30 cellular contexts compared by ENCODE assay signal in genomic region chr2:71496156-71496770, GRCh38. TPM values are rescaled to one million over a fixed set of nuclear protein-coding genes. Genes with fewer than 3 reads are reported as not detected.
DNase-seq lines count a peak whose midpoint lies in the region; ATAC-seq, FAIRE-seq and TF ChIP-seq lines count a peak whose summit lies in the region.
"Had no signal": no experiment of that assay in that cellular context is flagged by ENCODE, and none has a peak within 500 bp of the region (broad histone marks: within the 10 kb centered on the region; RNA-seq: fewer than 3 reads in every experiment).

No MANE protein-coding gene starts in this region.

- no peak for TF ChIP-seq RAD21 in HCT116 (IDR thresholded peaks at IDR 0.05; ENCODE audit: low read depth)
- TF ChIP-seq RAD21 in HepG2 (CRISPR knock-in tag; IDR thresholded peaks at IDR 0.05): no peak

- intact Hi-C loops in HCT116 (cut with micrococcal nuclease): no loop called here
- intact Hi-C loops in HepG2 (cut with micrococcal nuclease; ENCODE audit: unreplicated experiment): no loop called here
- intact Hi-C loops in psoas muscle (cut with DNase I): no loop called here

- BruUV-seq in HCT116 (replicated peaks; lab: Mats Ljungman, UMichigan): no TSS peak
- BruUV-seq in HepG2 (replicated peaks; lab: Mats Ljungman, UMichigan): no TSS peak

- H3K4me1 Mint-ChIP-seq in endodermal cell: peaks cover 4% of the 10 kb centered on the region
- H3K4me1 Mint-ChIP-seq: activated naive CD8-positive, alpha-beta T cell treated with anti-CD3 and anti-CD28 coated beads for 36 hours; immature natural killer cell had no signal

- H3K27ac ChIP-seq in HCT116 (ENCODE audit: low read depth, low read length) (no peak overlapping the region), endodermal cell (ENCODE audit: low read depth, low read length) (no peak overlapping the region), HepG2 (ENCODE audit: extremely low read length, insufficient read depth, low read length) (no peak overlapping the region), psoas muscle (peak overlapping the region; percentile 78)
- H3K27ac ChIP-seq: ascending aorta, dorsolateral prefrontal cortex, GM23248, HL-60, RWPE1, skin epidermis, WERI-Rb-1 had no signal

- H2AFZ ChIP-seq in HCT116 (ENCODE audit: low read depth, low read length, poor library complexity, severe bottlenecking) (no peak overlapping the region), HepG2 (ENCODE audit: low read length) (no peak overlapping the region)
- H2AFZ ChIP-seq: GM23248 had no signal

- H3K9me2 ChIP-seq in HCT116 (ENCODE audit: insufficient read depth): no peaks in the 10 kb centered on the region

- no peaks in the 10 kb centered on the region for H3K27me3 ChIP-seq in HCT116 (ENCODE audit: insufficient read depth, low read length)
- H3K27me3 ChIP-seq in endodermal cell (ENCODE audit: control insufficient read depth, insufficient read depth, low read length, poor library complexity, severe bottlenecking): no peaks in the 10 kb centered on the region
- peaks cover 5 to 6% of the 10 kb centered on the region in 2 experiments; a peak in 3 of 5 replicates for H3K27me3 ChIP-seq in HepG2 (ENCODE audit: control insufficient read depth in 1 of 2, insufficient read depth in 2 of 2, low read length in 2 of 2)
- H3K27me3 ChIP-seq in psoas muscle (ENCODE audit: insufficient read depth in 3 of 3, low read length in 2 of 3): no peaks in the 10 kb centered on the region
- H3K27me3 ChIP-seq: ascending aorta, dorsolateral prefrontal cortex had no signal

- H3K36me3 Mint-ChIP-seq in endodermal cell (ENCODE audit: low read depth): no peaks in the 10 kb centered on the region
- H3K36me3 Mint-ChIP-seq: activated naive CD8-positive, alpha-beta T cell treated with anti-CD3 and anti-CD28 coated beads for 36 hours; immature natural killer cell had no signal

- no peaks in the 10 kb centered on the region for H3K9me3 ChIP-seq in HCT116 (ENCODE audit: control insufficient read depth in 1 of 2, insufficient read depth in 1 of 2, low read depth in 1 of 2, low read length in 2 of 2)
- H3K9me3 ChIP-seq in endodermal cell (ENCODE audit: control insufficient read depth, low read length): no peaks in the 10 kb centered on the region
- no peaks in the 10 kb centered on the region for H3K9me3 ChIP-seq in HepG2 (ENCODE audit: low read length)
- no peaks in the 10 kb centered on the region for H3K9me3 ChIP-seq in psoas muscle
- H3K9me3 ChIP-seq: ascending aorta had no signal

- ATAC-seq in HCT116: no peak
- ATAC-seq in HepG2: peak; percentile 55
- ATAC-seq in psoas muscle: peak in 1 of 4 donors; percentile 11
- ATAC-seq: left lobe of liver had no signal

- H3K27me3 Mint-ChIP-seq in endodermal cell (ENCODE audit: insufficient read depth): no peaks in the 10 kb centered on the region
- H3K27me3 Mint-ChIP-seq: activated naive CD8-positive, alpha-beta T cell treated with anti-CD3 and anti-CD28 coated beads for 36 hours; progenitor cell of endocrine pancreas had no signal

- no peak for TF ChIP-seq EP300 in HepG2 (IDR thresholded peaks at IDR 0.05; ENCODE audit: low read depth in 2 of 2, low read length in 2 of 2)
- no peak for TF ChIP-seq EP300 in HepG2 (CRISPR knock-in tag; IDR thresholded peaks at IDR 0.05; ENCODE audit: borderline replicate concordance)

- peak overlapping the region; percentile 8 for H3K4me2 ChIP-seq in HCT116 (ENCODE audit: low read length)
- H3K4me2 ChIP-seq in HepG2 (ENCODE audit: low read depth, low read length): no peak overlapping the region

- RAD21 ChIA-PET in HCT116 (lab: Charles Lee; ENCODE audit: low non-redundant PET in 1 of 2, low total read pairs in 2 of 2, uncharacterized antibody in 2 of 2, unreplicated experiment in 2 of 2): no interaction called here

- no peaks in the 10 kb centered on the region for H3K9me3 Mint-ChIP-seq in endodermal cell
- H3K9me3 Mint-ChIP-seq: activated naive CD8-positive, alpha-beta T cell treated with anti-CD3 and anti-CD28 coated beads for 36 hours; immature natural killer cell; nephron had no signal

- H3K4me3 ChIP-seq in HCT116 (replicated peaks in 1 of 2; ENCODE audit: low read depth in 1 of 2, low read length in 2 of 2) (no peak overlapping the region), endodermal cell (ENCODE audit: low read length) (no peak overlapping the region), HepG2 (replicated peaks in 1 of 3; ENCODE audit: insufficient read depth in 1 of 3, low read depth in 2 of 3, low read length in 3 of 3) (no peak overlapping the region), psoas muscle (no peak overlapping the region)
- H3K4me3 ChIP-seq: ascending aorta, dorsolateral prefrontal cortex, GM23248, skin epidermis had no signal

- DNase-seq in HCT116 (ENCODE audit: low read depth, low spot score): no peak
- peak; percentile 64 for DNase-seq in endodermal cell
- no peak for DNase-seq in HepG2 (ENCODE audit: low spot score)
- DNase-seq in psoas muscle: no peak
- DNase-seq in putamen (ENCODE audit: low spot score): no peak
- no peak for DNase-seq in occipital lobe (lab: John Stamatoyannopoulos, UW)
- DNase-seq in activated CD4-positive, alpha-beta T cell treated with anti-CD3 and anti-CD28 coated beads for 48 hours: no peak
- no peak for DNase-seq in activated CD8-positive, alpha-beta memory T cell treated with anti-CD3 and anti-CD28 coated beads, Interleukin-2, amount 50 U/mL, for 4 hours
- DNase-seq: ACHN; activated CD4-positive, alpha-beta T cell treated with anti-CD3 and anti-CD28 coated beads, Interleukin-2, amount 50 U/mL, for 4 hours; activated naive CD8-positive, alpha-beta T cell treated with anti-CD3 and anti-CD28 coated beads for 36 hours; central memory CD4-positive, alpha-beta T cell; DMS53; GDM1; GM23248; head of caudate nucleus; immature natural killer cell; NCI-H1048; NCI-H187; NCI-H526 treated with DMSO at 0.1 percent for 48 hours; stimulated activated CD4-positive, alpha-beta T cell treated with anti-CD3 and anti-CD28 coated beads, Interleukin-1b, Interleukin-23, amount 100 ng/mL, for 48 hours; WERI-Rb-1 had no signal

- H3K4me3 Mint-ChIP-seq in endodermal cell: no peak overlapping the region
- H3K4me3 Mint-ChIP-seq: activated naive CD8-positive, alpha-beta T cell treated with anti-CD3 and anti-CD28 coated beads for 36 hours; immature natural killer cell; nephron had no signal

- in situ Hi-C loops in HepG2 (cut with HindIII; ENCODE audit: extremely low pct_ligation_motif_present, low pct_unique_long_range_greater_than_20kb): no loop called here

- TF ChIP-seq CTCF in HCT116 (IDR thresholded peaks at IDR 0.05 in 2 of 3, conservative IDR thresholded peaks at IDR 0.05 in 1 of 3; ENCODE audit: borderline replicate concordance in 1 of 3, insufficient read depth in 1 of 3, low read depth in 2 of 3, low read length in 2 of 3) (no peak), endodermal cell (conservative IDR thresholded peaks at IDR 0.05) (no peak), HepG2 (CRISPR knock-in tag; IDR thresholded peaks at IDR 0.05) (no peak), psoas muscle (IDR thresholded peaks at IDR 0.05) (no peak)

- WGBS in endodermal cell (ENCODE audit: insufficient coverage in 1 of 2, insufficient read length in 1 of 2), 2 experiments: 70 to 78% methylated on average over 6 to 9 of the region's 9 CpGs
- 15% methylated on average over 9 of the region's 9 CpGs for WGBS in HepG2 (ENCODE audit: low lambda C conversion rate)
- 72 to 81% (median 73%) methylated on average over 9 of the region's 9 CpGs for WGBS in psoas muscle, 3 donors

- CTCF ChIA-PET in HCT116 (lab: Charles Lee) (interaction anchor here (2.6 kb wide), 1 partner anchor 36 kb away, joined by 9 read pairs; no protein-coding TSS in a partner anchor), HepG2 (lab: Yijun Ruan, JAX; ENCODE audit: low intra/inter-chr PET ratio, low total read pairs) (no interaction called here)

- FAIRE-seq in HepG2 (lab: Jason Lieb, UNC): no peak

- POLR2A ChIA-PET in HCT116 (lab: Charles Lee) (no interaction called here), HepG2 (lab: Yijun Ruan, JAX) (interaction anchor here (0.6 kb wide), 1 partner anchor 370 kb away, joined by 5 read pairs; no protein-coding TSS in a partner anchor)

- peaks cover 30 to 62% of the 10 kb centered on the region in 2 experiments for H3K4me1 ChIP-seq in HCT116 (ENCODE audit: control insufficient read depth in 1 of 2, insufficient read depth in 2 of 2, low read length in 2 of 2)
- no peaks in the 10 kb centered on the region for H3K4me1 ChIP-seq in endodermal cell (ENCODE audit: control insufficient read depth, insufficient read depth, low read length)
- H3K4me1 ChIP-seq in HepG2 (ENCODE audit: insufficient read depth, low read length): no peaks in the 10 kb centered on the region
- H3K4me1 ChIP-seq in psoas muscle: peaks cover 63% of the 10 kb centered on the region

- H4K20me1 ChIP-seq in HCT116 (ENCODE audit: insufficient read depth): no peaks in the 10 kb centered on the region
- H4K20me1 ChIP-seq in HepG2 (ENCODE audit: insufficient read depth, low read length): no peaks in the 10 kb centered on the region

- H3K79me2 ChIP-seq in HCT116 (ENCODE audit: insufficient read depth, low read length) (no peaks in the 10 kb centered on the region), HepG2 (ENCODE audit: insufficient read depth, low read length) (no peaks in the 10 kb centered on the region)

- H3K36me3 ChIP-seq in HCT116 (ENCODE audit: control insufficient read depth in 1 of 2, insufficient read depth in 2 of 2, low read length in 2 of 2) (no peaks in the 10 kb centered on the region), endodermal cell (ENCODE audit: control insufficient read depth, insufficient read depth, low read length) (no peaks in the 10 kb centered on the region), HepG2 (replicated peaks in 1 of 2; ENCODE audit: control insufficient read depth in 1 of 2, insufficient read depth in 2 of 2, low read length in 2 of 2) (no peaks in the 10 kb centered on the region), psoas muscle (ENCODE audit: insufficient read depth in 1 of 2, low read depth in 1 of 2) (no peaks in the 10 kb centered on the region)
- H3K36me3 ChIP-seq: ascending aorta, WERI-Rb-1 had no signal

- H3K9ac ChIP-seq in HCT116 (ENCODE audit: low read length) (no peak overlapping the region), endodermal cell (ENCODE audit: extremely low read depth, low read length, poor library complexity, severe bottlenecking) (no peak overlapping the region), HepG2 (ENCODE audit: insufficient read depth, low read depth, low read length) (no peak overlapping the region)
- H3K9ac ChIP-seq: GM23248 had no signal

- H3K27ac Mint-ChIP-seq in endodermal cell: no peak overlapping the region
- H3K27ac Mint-ChIP-seq: activated naive CD8-positive, alpha-beta T cell treated with anti-CD3 and anti-CD28 coated beads for 36 hours; immature natural killer cell; nephron; progenitor cell of endocrine pancreas had no signal

- TF ChIP-seq POLR2A in HCT116 (IDR thresholded peaks at IDR 0.05; ENCODE audit: borderline replicate concordance, extremely low read depth, insufficient read depth, insufficient read length) (no peak), HepG2 (IDR thresholded peaks at IDR 0.05; ENCODE audit: insufficient read depth in 1 of 2, low read depth in 2 of 2, low read length in 2 of 2) (no peak)

RNA-seq across cellular contexts. Expression of gene DYSF, which starts 42.9 kb away (rescaled TPM):
- 0.89 TPM for total RNA-seq in HCT116 (2021; ENCODE audit: unreplicated experiment)
- polyA plus RNA-seq in HCT116 (2012): 1.4 and 2.4 TPM in 2 replicates
- 1 to 10 TPM; 1.4 to 3.1 TPM for total RNA-seq in endodermal cell
- 1.5 TPM for polyA plus RNA-seq in endodermal cell (2013, experiment 1 of 2)
- 1.2 TPM for polyA plus RNA-seq in endodermal cell (2013, experiment 2 of 2)
- 0.15 and 0.17 TPM in 2 replicates for total RNA-seq in HepG2 (2016; rRNA removed; fragmentation: Illumina TruSeq; extraction: Trizol)
- total RNA-seq in HepG2 (2016; cell fraction: cytosol; rRNA removed; fragmentation: Illumina TruSeq; extraction: Trizol; ENCODE audit: low read depth): 0.09 TPM in 1 of 2 replicates, not detected in the other
- 0.21 and 0.22 TPM in 2 replicates for total RNA-seq in HepG2 (2016; cell fraction: insoluble cytoplasmic fraction; rRNA removed; fragmentation: Illumina TruSeq; extraction: Trizol)
- 0.24 and 0.46 TPM in 2 replicates for total RNA-seq in HepG2 (2016; cell fraction: membrane; rRNA removed; fragmentation: Illumina TruSeq; extraction: Trizol)
- total RNA-seq in HepG2 (2016; cell fraction: nucleus; rRNA removed; fragmentation: Illumina TruSeq; extraction: Trizol): 0.09 and 0.78 TPM in 2 replicates
- polyA plus RNA-seq in HepG2 (2011; rRNA removed): 2.4 and 4.5 TPM in 2 replicates
- polyA plus RNA-seq in HepG2 (2011; cell fraction: cytosol; rRNA removed): 1.8 and 2.1 TPM in 2 replicates
- polyA plus RNA-seq in HepG2 (2011; cell fraction: nucleus; rRNA removed): 4.5 and 8.3 TPM in 2 replicates
- polyA plus RNA-seq in HepG2 (2012): 6.7 and 10.7 TPM in 2 replicates
- polyA plus RNA-seq in HepG2 (2016; cell fraction: cytosol; fragmentation: Illumina TruSeq; extraction: Trizol; ENCODE audit: low read depth): 0.02 and 0.16 TPM in 2 replicates
- polyA plus RNA-seq in HepG2 (2016; cell fraction: insoluble cytoplasmic fraction; fragmentation: Illumina TruSeq; extraction: Trizol; ENCODE audit: low read depth): 0.29 and 0.50 TPM in 2 replicates
- 0.08 and 0.21 TPM in 2 replicates for polyA plus RNA-seq in HepG2 (2016; cell fraction: membrane; fragmentation: Illumina TruSeq; extraction: Trizol; ENCODE audit: low read depth)
- polyA plus RNA-seq in HepG2 (2016; cell fraction: nucleus; fragmentation: Illumina TruSeq; extraction: Trizol; ENCODE audit: insufficient read depth, low read depth): 0.85 and 1.3 TPM in 2 replicates
- polyA minus RNA-seq in HepG2 (2011; rRNA and poly(A)+ RNA removed; ENCODE audit: low replicate concordance): 1.7 and 9.6 TPM in 2 replicates
- 2.0 and 5.3 TPM in 2 replicates for polyA minus RNA-seq in HepG2 (2011; cell fraction: cytosol; rRNA and poly(A)+ RNA removed)
- 5.9 and 8.8 TPM in 2 replicates for polyA minus RNA-seq in HepG2 (2011; cell fraction: nucleus; rRNA and poly(A)+ RNA removed)
- 100 to 1,000 TPM; 109 to 208 (median 118) TPM for total RNA-seq in psoas muscle
- polyA plus RNA-seq in psoas muscle: 10 to 100 TPM; 38.3 to 67.1 (median 55.8) TPM
- total RNA-seq in occipital lobe: 0.47 TPM

Comparison
In these comparisons a context has a peak if more than half of its experiments do, and no peak if none do; other contexts are left out.
1. RNA of gene DYSF, which starts 42.9 kb away (total RNA-seq): 109 to 208 TPM in psoas muscle; 1.4 to 3.1 TPM in endodermal cell, 0.89 TPM in HCT116 (single experiment), 0.47 TPM in occipital lobe (single experiment) and 0.09 to 0.78 TPM in HepG2; every median in the first group is over 10 times any median in the second.